ENCODE assay signal across 11 cellular contexts in genomic region chrX:356385-357034, GRCh38. TPM values are rescaled to one million over a fixed set of nuclear protein-coding genes. Genes with fewer than 3 reads are reported as not detected.
DNase-seq lines count a peak whose midpoint lies in the region; ATAC-seq and TF ChIP-seq lines count a peak whose summit lies in the region.
"Had no signal": no experiment of that assay in that cellular context is flagged by ENCODE, and none has a peak within 500 bp of the region (broad histone marks: within the 10 kb centered on the region; RNA-seq: fewer than 3 reads in every experiment).

No MANE protein-coding gene starts in this region.

- intact Hi-C loops in aorta (cut with DNase I): no loop called here

- H3K36me3 Mint-ChIP-seq in stimulated activated naive CD8-positive, alpha-beta T cell treated with anti-CD3 and anti-CD28 coated beads, Interleukin-15, Interleukin-2, amounts not matched to agents 100 ng/mL and 50 ng/mL, for 24 hours (ENCODE audit: low read depth): peaks cover 48% of the 10 kb centered on the region
- H3K36me3 Mint-ChIP-seq in T-helper 17 cell (ENCODE audit: low read depth) (peaks cover 5% of the 10 kb centered on the region), type B pancreatic cell (peaks cover 31% of the 10 kb centered on the region)

- peaks cover 0 to 2% of the 10 kb centered on the region in 2 donors for H3K36me3 ChIP-seq in aorta (ENCODE audit: control insufficient read depth in 1 of 2, insufficient read depth in 2 of 2, low read length in 1 of 2)

- no peak overlapping the region for H3K4me3 Mint-ChIP-seq in stimulated activated naive CD8-positive, alpha-beta T cell treated with anti-CD3 and anti-CD28 coated beads, Interleukin-15, Interleukin-2, amounts not matched to agents 100 ng/mL and 50 ng/mL, for 24 hours
- H3K4me3 Mint-ChIP-seq in T-helper 17 cell (peak overlapping the region; percentile 58), type B pancreatic cell (no peak overlapping the region)

- no peaks in the 10 kb centered on the region for H3K4me1 ChIP-seq in foreskin keratinocyte
- no peaks in the 10 kb centered on the region for H3K4me1 ChIP-seq in aorta (ENCODE audit: control insufficient read depth in 1 of 2, insufficient read depth in 2 of 2, low read length in 2 of 2)

- H3K9me3 ChIP-seq in T-helper 17 cell (ENCODE audit: control insufficient read depth, low read length, poor library complexity, severe bottlenecking) (peaks cover 5% of the 10 kb centered on the region), aorta (ENCODE audit: control insufficient read depth, low read length) (no peaks in the 10 kb centered on the region)

- peaks cover 17% of the 10 kb centered on the region for H3K4me1 Mint-ChIP-seq in stimulated activated naive CD8-positive, alpha-beta T cell treated with anti-CD3 and anti-CD28 coated beads, Interleukin-15, Interleukin-2, amounts not matched to agents 100 ng/mL and 50 ng/mL, for 24 hours (ENCODE audit: low read depth)
- peaks cover 14% of the 10 kb centered on the region for H3K4me1 Mint-ChIP-seq in T-helper 17 cell
- H3K4me1 Mint-ChIP-seq in type B pancreatic cell (ENCODE audit: unreplicated experiment): peaks cover 16% of the 10 kb centered on the region

- DNase-seq in stimulated activated naive CD8-positive, alpha-beta T cell treated with anti-CD3 and anti-CD28 coated beads, Interleukin-15, Interleukin-2, amounts not matched to agents 100 U/mL and 50 U/mL, for 24 hours: no peak
- DNase-seq in T-helper 17 cell: no peak
- DNase-seq in foreskin keratinocyte: peak; percentile 81 to 84
- peak; percentile 9 to 59 for DNase-seq in aorta
- DNase-seq in type B pancreatic cell (ENCODE audit: extremely low spot score, unreplicated experiment): no peak
- DNase-seq: activated effector memory CD4-positive, alpha-beta T cell treated with anti-CD3 and anti-CD28 coated beads, Interleukin-2, amount 50 U/mL, for 16 hours; cortex of kidney had no signal

- no peak for ATAC-seq in stimulated activated naive CD8-positive, alpha-beta T cell treated with anti-CD3 and anti-CD28 coated beads, Interleukin-15, Interleukin-2, amounts not matched to agents 100 U/mL and 50 U/mL, for 24 hours
- no peak for ATAC-seq in T-helper 17 cell
- peak; percentile 59 for ATAC-seq in foreskin keratinocyte
- no peak for ATAC-seq in aorta (ENCODE audit: low FRiP score)
- no peak for ATAC-seq in HG02798 (IDR thresholded peaks at IDR 0.05; ENCODE audit: poor library complexity, unreplicated experiment)
- ATAC-seq in GM18861 (IDR thresholded peaks at IDR 0.05; ENCODE audit: unreplicated experiment): no peak

- no peak overlapping the region for H3K4me3 ChIP-seq in aorta (ENCODE audit: low read length in 2 of 2)

- whole genome bisulfite sequencing in aorta, 2 donors: 86 to 89% methylated on average over 17 of the region's 17 CpGs

- H3K27ac ChIP-seq in foreskin keratinocyte (no peak overlapping the region), aorta (ENCODE audit: low read depth in 1 of 2, low read length in 2 of 2) (no peak overlapping the region)
- H3K27ac ChIP-seq: KMS-11 had no signal

- peak overlapping the region; percentile 65 for H3K27ac Mint-ChIP-seq in stimulated activated naive CD8-positive, alpha-beta T cell treated with anti-CD3 and anti-CD28 coated beads, Interleukin-15, Interleukin-2, amounts not matched to agents 100 ng/mL and 50 ng/mL, for 24 hours
- H3K27ac Mint-ChIP-seq in T-helper 17 cell (peak overlapping the region; percentile 85), type B pancreatic cell (no peak overlapping the region)

- TF ChIP-seq CTCF in foreskin keratinocyte (conservative IDR thresholded peaks at IDR 0.05): no peak
- TF ChIP-seq CTCF in type B pancreatic cell (conservative IDR thresholded peaks at IDR 0.05): no peak

- peaks cover 6% of the 10 kb centered on the region for H3K9me3 Mint-ChIP-seq in stimulated activated naive CD8-positive, alpha-beta T cell treated with anti-CD3 and anti-CD28 coated beads, Interleukin-15, Interleukin-2, amounts not matched to agents 100 ng/mL and 50 ng/mL, for 24 hours
- no peaks in the 10 kb centered on the region for H3K9me3 Mint-ChIP-seq in type B pancreatic cell

- H3K27me3 Mint-ChIP-seq in stimulated activated naive CD8-positive, alpha-beta T cell treated with anti-CD3 and anti-CD28 coated beads, Interleukin-15, Interleukin-2, amounts not matched to agents 100 ng/mL and 50 ng/mL, for 24 hours: no peaks in the 10 kb centered on the region
- H3K27me3 Mint-ChIP-seq in T-helper 17 cell (no peaks in the 10 kb centered on the region), type B pancreatic cell (no peaks in the 10 kb centered on the region)

- no peaks in the 10 kb centered on the region for H3K27me3 ChIP-seq in foreskin keratinocyte
- no peaks in the 10 kb centered on the region for H3K27me3 ChIP-seq in aorta (ENCODE audit: control insufficient read depth in 1 of 2, insufficient read depth in 2 of 2, low read length in 1 of 2)

RNA-seq across cellular contexts. Expression of gene PPP2R3B, which starts 30.2 kb away (rescaled TPM):
- total RNA-seq in T-helper 17 cell: 10 to 100 TPM; 18.5 to 19.1 TPM
- total RNA-seq in foreskin keratinocyte: 17.1 and 20.7 TPM in 2 replicates
- polyA plus RNA-seq in foreskin keratinocyte: 18.7 and 20.0 TPM in 2 replicates
- total RNA-seq in aorta: 10 to 100 TPM in 1 of 2 donors, 1 to 10 TPM in 1; 7.8 to 19.1 TPM
- 10 to 100 TPM in 1 of 2 donors, 1 to 10 TPM in 1; 3.1 to 41.8 TPM for polyA plus RNA-seq in aorta
- 33.2 and 53.4 TPM in 2 replicates for total RNA-seq in type B pancreatic cell (ENCODE audit: low replicate concordance)

RNA-seq across cellular contexts. Expression of gene GTPBP6, which starts 37.9 kb away (rescaled TPM):
- total RNA-seq in T-helper 17 cell (10 to 100 TPM; 67.7 to 69.0 TPM), foreskin keratinocyte (38.7 and 48.4 TPM in 2 replicates), aorta (10 to 100 TPM; 34.7 to 44.7 TPM), type B pancreatic cell (ENCODE audit: low replicate concordance) (45.7 and 53.5 TPM in 2 replicates)
- polyA plus RNA-seq in foreskin keratinocyte (49.1 and 55.4 TPM in 2 replicates), aorta (10 to 100 TPM; 38.8 to 62.6 TPM)

Comparison
In these comparisons a context has a peak if more than half of its experiments do, and no peak if none do; other contexts are left out.
1. DNase-seq: peak in foreskin keratinocyte (2 of 2) and aorta (2 of 2); none in stimulated activated naive CD8-positive, alpha-beta T cell treated with anti-CD3 and anti-CD28 coated beads, Interleukin-15, Interleukin-2, amounts not matched to agents 100 U/mL and 50 U/mL, for 24 hours (single experiment), T-helper 17 cell (0 of 3) and type B pancreatic cell (single experiment).